23 cellular contexts compared by ENCODE assay signal in the genomic region with DNA sequence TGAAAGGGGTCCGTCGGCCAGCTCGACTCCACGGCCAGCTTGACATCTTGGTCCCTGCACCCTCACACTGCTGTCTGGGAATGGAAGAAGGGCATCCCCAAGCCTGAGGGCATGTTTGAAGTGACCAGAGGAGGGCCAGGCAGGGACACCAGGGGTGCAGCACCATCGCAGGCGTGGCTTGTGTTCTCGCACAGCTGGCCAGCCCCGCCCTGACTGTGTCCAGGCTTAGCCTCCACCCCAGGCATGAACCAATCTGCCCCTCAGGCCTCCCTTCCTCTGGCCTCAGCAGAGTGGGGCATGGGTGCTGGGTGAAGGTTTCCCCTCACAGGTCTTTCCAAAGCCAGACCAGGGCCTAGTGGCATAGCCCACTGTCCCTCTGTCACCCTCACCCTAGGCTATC. TPM values are rescaled to one million over a fixed set of nuclear protein-coding genes. Genes with fewer than 3 reads are reported as not detected.
DNase-seq lines count a peak whose midpoint lies in the region; ATAC-seq and TF ChIP-seq lines count a peak whose summit lies in the region.
"Had no signal": no experiment of that assay in that cellular context is flagged by ENCODE, and none has a peak within 500 bp of the region (broad histone marks: within the 10 kb centered on the region; RNA-seq: fewer than 3 reads in every experiment).

No MANE protein-coding gene starts in this region.

- in situ Hi-C loops in IMR-90 (cut with MboI; ENCODE audit: low sequenced_read_pairs) = no loop called here

- CTCF ChIA-PET in IMR-90 (lab: Yijun Ruan, JAX) = interaction anchor here (0.6 kb wide), 1 partner anchor 214 kb away, joined by 3 read pairs; no protein-coding TSS in a partner anchor

- no peak for TF ChIP-seq CTCF in IMR-90 (conservative IDR thresholded peaks at IDR 0.05; ENCODE audit: low read depth, low read length)
- TF ChIP-seq CTCF in adrenal gland (IDR thresholded peaks at IDR 0.05) = no peak

- H3K27ac ChIP-seq in right cardiac atrium (ENCODE audit: low read length) (no peak overlapping the region), IMR-90 (ENCODE audit: insufficient read depth, low read length) (no peak overlapping the region), mesenchymal stem cell (ENCODE audit: low read length, poor library complexity, severe bottlenecking) (no peak overlapping the region), adrenal gland (no peak overlapping the region)
- H3K27ac ChIP-seq: A549, C4-2B had no signal

- TF ChIP-seq RAD21 in IMR-90 (IDR thresholded peaks at IDR 0.05; ENCODE audit: low read length) = no peak

- no peak overlapping the region for H3K56ac ChIP-seq in IMR-90 (ENCODE audit: extremely low read depth, insufficient read depth, low read length)

- H4K20me1 ChIP-seq in IMR-90 (ENCODE audit: insufficient read depth, low read length) = peaks cover 4% of the 10 kb centered on the region; the same call in 1 of the 2 replicates

- H3K18ac ChIP-seq in IMR-90 (ENCODE audit: low read depth, low read length) (no peak overlapping the region), mesenchymal stem cell (ENCODE audit: low read depth in 1 of 2, low read length in 2 of 2) (no peak overlapping the region)

- no peak overlapping the region for H2BK12ac ChIP-seq in mesenchymal stem cell (ENCODE audit: low read length in 2 of 2)

- H4K5ac ChIP-seq in IMR-90 (ENCODE audit: low read depth, low read length) = no peak overlapping the region

- H2AK5ac ChIP-seq in IMR-90 (ENCODE audit: low read depth, low read length) = peak overlapping the region; percentile 16; the same call in 1 of the 2 replicates
- peak overlapping the region; percentile 19 for H2AK5ac ChIP-seq in mesenchymal stem cell (ENCODE audit: low read length, severe bottlenecking)

- no peak overlapping the region for H4K8ac ChIP-seq in IMR-90 (ENCODE audit: low read depth in 2 of 2, low read length in 2 of 2)
- no peak overlapping the region for H4K8ac ChIP-seq in mesenchymal stem cell (ENCODE audit: low read length)

- POLR2A ChIA-PET in IMR-90 (lab: Charles Lee; ENCODE audit: unreplicated experiment) = no interaction called here

- DNase-seq in right cardiac atrium = peak in 2 of 3 donors; percentile 10 to 29
- DNase-seq in left cardiac atrium = no peak
- DNase-seq in IMR-90 = no peak
- no peak for DNase-seq in mesenchymal stem cell
- DNase-seq in adrenal gland = no peak
- DNase-seq in LoVo (ENCODE audit: low spot score) = no peak
- no peak for DNase-seq in COLO668 (lab: John Stamatoyannopoulos, UW; ENCODE audit: unreplicated experiment)
- DNase-seq: 8988T; ACHN; AML-193; BE2C; CD4-positive, CD25-positive, alpha-beta regulatory T cell; CD8-positive, alpha-beta T cell; DMS 273 treated with DMSO at 0.1 percent for 48 hours; DMS79; EL; GDM1; HFFc6 had no signal

- H3K27me3 ChIP-seq in right cardiac atrium (ENCODE audit: control insufficient read depth, insufficient read depth) (no peaks in the 10 kb centered on the region), IMR-90 (ENCODE audit: control insufficient read depth, insufficient read depth, low read length) (no peaks in the 10 kb centered on the region; the same call in 1 of the 2 replicates), mesenchymal stem cell (ENCODE audit: control insufficient read depth in 1 of 2, insufficient read depth in 1 of 2, low read length in 2 of 2) (peaks cover 0 to 7% of the 10 kb centered on the region in 2 experiments), adrenal gland (no peaks in the 10 kb centered on the region)
- H3K27me3 ChIP-seq: BE2C had no signal

- H2BK20ac ChIP-seq in IMR-90 (ENCODE audit: low read depth, low read length) = no peak overlapping the region

- H3K23ac ChIP-seq in IMR-90 (ENCODE audit: low read depth, low read length) (no peak overlapping the region), mesenchymal stem cell (ENCODE audit: low read length in 2 of 2) (no peak overlapping the region)

- H2AFZ ChIP-seq in IMR-90 (replicated peaks; ENCODE audit: low read length, poor library complexity) (no peak overlapping the region), mesenchymal stem cell (ENCODE audit: low read depth, low read length) (no peak overlapping the region)
- H2AFZ ChIP-seq: GM23338 had no signal

- no peak for ATAC-seq in right cardiac atrium
- ATAC-seq in left cardiac atrium = no peak
- ATAC-seq in IMR-90 (ENCODE audit: low read depth) = no peak
- ATAC-seq: A549; CD8-positive, alpha-beta T cell; GM12878; GM23338 had no signal

- H3K4ac ChIP-seq in IMR-90 (ENCODE audit: low read depth, low read length) = no peak overlapping the region
- H3K4ac ChIP-seq in mesenchymal stem cell (ENCODE audit: low read depth in 1 of 2, low read length in 2 of 2) = no peak overlapping the region

- no peaks in the 10 kb centered on the region for H3K4me1 ChIP-seq in right cardiac atrium (ENCODE audit: control insufficient read depth, insufficient read depth, low read length)
- peaks cover 10% of the 10 kb centered on the region; the same call in 1 of the 2 replicates for H3K4me1 ChIP-seq in IMR-90 (ENCODE audit: control insufficient read depth, insufficient read depth, low read length)
- peaks cover 23% of the 10 kb centered on the region for H3K4me1 ChIP-seq in mesenchymal stem cell (ENCODE audit: control insufficient read depth, insufficient read depth, low read depth, low read length)
- no peaks in the 10 kb centered on the region for H3K4me1 ChIP-seq in adrenal gland (replicated peaks in 1 of 2)
- H3K4me1 ChIP-seq: A549, BE2C, HAP-1 had no signal

- H3K79me1 ChIP-seq in IMR-90 (ENCODE audit: low read depth in 1 of 2, low read length in 2 of 2) (no peaks in the 10 kb centered on the region), mesenchymal stem cell (replicated peaks; ENCODE audit: low read length, poor library complexity, severe bottlenecking) (no peaks in the 10 kb centered on the region)

- 95% methylated on average over 8 of the region's 8 CpGs for WGBS in right cardiac atrium
- no CpG with 5 or more reads among the region's 8 CpGs for WGBS in IMR-90 (ENCODE audit: extremely low coverage in 2 of 2, insufficient read length in 1 of 2), 2 experiments
- 97% methylated on average over 7 of the region's 8 CpGs for WGBS in mesenchymal stem cell
- 93 to 100% (median 96%) methylated on average over 4 to 8 of the region's 8 CpGs; no CpG with 5 or more reads in 1 of the 4 donors for WGBS in adrenal gland, 4 donors

- no peak overlapping the region for H3K4me3 ChIP-seq in right cardiac atrium (ENCODE audit: low read length)
- no peak overlapping the region for H3K4me3 ChIP-seq in IMR-90 (ENCODE audit: insufficient read depth, low read depth, low read length)
- no peak overlapping the region for H3K4me3 ChIP-seq in mesenchymal stem cell (ENCODE audit: insufficient read depth in 1 of 2, low read depth in 1 of 2, low read length in 2 of 2)
- no peak overlapping the region for H3K4me3 ChIP-seq in adrenal gland
- H3K4me3 ChIP-seq: A549, GM12878, GM23338, HAP-1 had no signal

- H2BK120ac ChIP-seq in IMR-90 (ENCODE audit: low read depth, low read length) (no peak overlapping the region), mesenchymal stem cell (ENCODE audit: low read depth, low read length) (no peak overlapping the region)

- no peak overlapping the region for H3K9ac ChIP-seq in IMR-90 (ENCODE audit: low read depth, low read length)
- H3K9ac ChIP-seq in mesenchymal stem cell (ENCODE audit: low read length) = no peak overlapping the region

- dilution Hi-C loops in IMR-90 (cut with HindIII; ENCODE audit: low sequenced_read_pairs, unreplicated experiment) = no loop called here

- H2BK15ac ChIP-seq in IMR-90 (ENCODE audit: low read depth, low read length) (no peak overlapping the region), mesenchymal stem cell (ENCODE audit: low read depth, poor library complexity, severe bottlenecking) (no peak overlapping the region)

- intact Hi-C loops in right cardiac atrium (cut with DNase I) (no loop called here), left cardiac atrium (cut with DNase I) (no loop called here), IMR-90 (cut with micrococcal nuclease) (no loop called here), adrenal gland (cut with DNase I) (no loop called here)

- no peak for TF ChIP-seq POLR2A in IMR-90 (IDR thresholded peaks at IDR 0.05; ENCODE audit: low read depth, low read length)
- TF ChIP-seq POLR2A in adrenal gland (IDR thresholded peaks at IDR 0.05) = no peak

- H4K91ac ChIP-seq in IMR-90 (ENCODE audit: insufficient read depth, low read depth, low read length) (no peak overlapping the region), mesenchymal stem cell (ENCODE audit: low read length) (no peak overlapping the region)

- no peak overlapping the region for H2BK5ac ChIP-seq in IMR-90 (ENCODE audit: low read depth, low read length, poor library complexity, severe bottlenecking)
- no peak overlapping the region for H2BK5ac ChIP-seq in mesenchymal stem cell (ENCODE audit: low read depth, low read length, poor library complexity, severe bottlenecking)

- H3K36me3 ChIP-seq in IMR-90 (ENCODE audit: control insufficient read depth, insufficient read depth, low read length) (no peaks in the 10 kb centered on the region), mesenchymal stem cell (ENCODE audit: control insufficient read depth in 1 of 2, insufficient read depth in 2 of 2, low read depth in 1 of 2, low read length in 2 of 2) (peaks cover 0 to 29% of the 10 kb centered on the region in 2 experiments), adrenal gland (replicated peaks in 1 of 2) (peaks cover 0 to 6% of the 10 kb centered on the region in 2 donors)
- H3K36me3 ChIP-seq: BE2C, HAP-1 had no signal

- H3K9me3 ChIP-seq in right cardiac atrium (ENCODE audit: control insufficient read depth, low read length) (no peaks in the 10 kb centered on the region), IMR-90 (ENCODE audit: control insufficient read depth, insufficient read depth, low read length) (no peaks in the 10 kb centered on the region), mesenchymal stem cell (ENCODE audit: control insufficient read depth, low read length) (no peaks in the 10 kb centered on the region), adrenal gland (replicated peaks in 1 of 3) (no peaks in the 10 kb centered on the region)
- H3K9me3 ChIP-seq: A549, BE2C, HAP-1 had no signal

- H3K14ac ChIP-seq in IMR-90 (replicated peaks; ENCODE audit: low read depth, low read length) (no peak overlapping the region), mesenchymal stem cell (ENCODE audit: low read length in 2 of 2) (peak overlapping the region in 1 of 2 experiments; percentile 38)

- H2AK9ac ChIP-seq in IMR-90 (replicated peaks; ENCODE audit: low read depth, low read length, poor library complexity) = no peak overlapping the region

- BruUV-seq in IMR-90 (replicated peaks; lab: Mats Ljungman, UMichigan) = no TSS peak

- H3K4me2 ChIP-seq in IMR-90 (ENCODE audit: low read depth, low read length) (no peak overlapping the region), mesenchymal stem cell (ENCODE audit: low read length, poor library complexity, severe bottlenecking) (no peak overlapping the region)
- H3K4me2 ChIP-seq: A549, GM23338 had no signal

- H3K9me1 ChIP-seq in IMR-90 (ENCODE audit: insufficient read depth, low read length) = peaks cover 15% of the 10 kb centered on the region

RNA-seq across cellular contexts. Expression of gene EMX1, which starts 25.0 kb away (rescaled TPM):
- total RNA-seq in right cardiac atrium = not detected
- 0.18 TPM for polyA plus RNA-seq in right cardiac atrium
- not detected for total RNA-seq in left cardiac atrium
- total RNA-seq in IMR-90 (2012; rRNA removed) = not detected in 2 replicates
- polyA plus RNA-seq in IMR-90 (2012; rRNA removed) = not detected in 2 replicates
- polyA plus RNA-seq in IMR-90 (2012; cell fraction: cytosol; rRNA removed) = not detected in 2 replicates
- polyA plus RNA-seq in IMR-90 (2012; cell fraction: nucleus; rRNA removed; ENCODE audit: low replicate concordance) = not detected in 2 replicates
- not detected for polyA plus RNA-seq in mesenchymal stem cell (2013, experiment 1 of 2)
- polyA plus RNA-seq in mesenchymal stem cell (2013, experiment 2 of 2) = not detected
- under 1 TPM in 1 of 8 donors, not detected in 7; 0.15 TPM for total RNA-seq in adrenal gland
- polyA plus RNA-seq in adrenal gland = under 1 TPM in 1 of 3 donors, not detected in 2; 0.10 TPM
- total RNA-seq: CD4-positive, CD25-positive, alpha-beta regulatory T cell; CD8-positive, alpha-beta T cell; HFFc6 had no signal
- polyA plus RNA-seq: CD4-positive, CD25-positive, alpha-beta regulatory T cell had no signal

RNA-seq across cellular contexts. Expression of gene SPR, which starts 55.1 kb away (rescaled TPM):
- total RNA-seq in right cardiac atrium (10 to 100 TPM; 35.9 to 56.3 (median 44.3) TPM), left cardiac atrium (10 to 100 TPM; 29.2 to 47.7 TPM), IMR-90 (2012; rRNA removed) (15.8 and 17.4 TPM in 2 replicates), adrenal gland (100 to 1,000 TPM in 2 of 8 donors, 10 to 100 TPM in 6; 52.2 to 116 (median 73.4) TPM)
- polyA plus RNA-seq in right cardiac atrium (50.3 TPM), IMR-90 (2012; rRNA removed) (14.3 and 14.9 TPM in 2 replicates), adrenal gland (10 to 100 TPM; 43.8 to 68.0 (median 66.6) TPM)
- 17.3 and 23.3 TPM in 2 replicates for polyA plus RNA-seq in IMR-90 (2012; cell fraction: cytosol; rRNA removed)
- 4.1 and 5.8 TPM in 2 replicates for polyA plus RNA-seq in IMR-90 (2012; cell fraction: nucleus; rRNA removed; ENCODE audit: low replicate concordance)
- 10.7 TPM for polyA plus RNA-seq in mesenchymal stem cell (2013, experiment 1 of 2)
- polyA plus RNA-seq in mesenchymal stem cell (2013, experiment 2 of 2) = 10.3 TPM
- total RNA-seq: CD4-positive, CD25-positive, alpha-beta regulatory T cell; CD8-positive, alpha-beta T cell had no signal

Comparison
In these comparisons a context has a peak if more than half of its experiments do, and no peak if none do; other contexts are left out.
1. DNase-seq: peak in right cardiac atrium (2 of 3); none in left cardiac atrium (single experiment), IMR-90 (single experiment), mesenchymal stem cell (single experiment), adrenal gland (0 of 7), LoVo (single experiment) and COLO668 (single experiment).